Comparison of ENCODE assay signal across 10 cellular contexts in the genomic region with DNA sequence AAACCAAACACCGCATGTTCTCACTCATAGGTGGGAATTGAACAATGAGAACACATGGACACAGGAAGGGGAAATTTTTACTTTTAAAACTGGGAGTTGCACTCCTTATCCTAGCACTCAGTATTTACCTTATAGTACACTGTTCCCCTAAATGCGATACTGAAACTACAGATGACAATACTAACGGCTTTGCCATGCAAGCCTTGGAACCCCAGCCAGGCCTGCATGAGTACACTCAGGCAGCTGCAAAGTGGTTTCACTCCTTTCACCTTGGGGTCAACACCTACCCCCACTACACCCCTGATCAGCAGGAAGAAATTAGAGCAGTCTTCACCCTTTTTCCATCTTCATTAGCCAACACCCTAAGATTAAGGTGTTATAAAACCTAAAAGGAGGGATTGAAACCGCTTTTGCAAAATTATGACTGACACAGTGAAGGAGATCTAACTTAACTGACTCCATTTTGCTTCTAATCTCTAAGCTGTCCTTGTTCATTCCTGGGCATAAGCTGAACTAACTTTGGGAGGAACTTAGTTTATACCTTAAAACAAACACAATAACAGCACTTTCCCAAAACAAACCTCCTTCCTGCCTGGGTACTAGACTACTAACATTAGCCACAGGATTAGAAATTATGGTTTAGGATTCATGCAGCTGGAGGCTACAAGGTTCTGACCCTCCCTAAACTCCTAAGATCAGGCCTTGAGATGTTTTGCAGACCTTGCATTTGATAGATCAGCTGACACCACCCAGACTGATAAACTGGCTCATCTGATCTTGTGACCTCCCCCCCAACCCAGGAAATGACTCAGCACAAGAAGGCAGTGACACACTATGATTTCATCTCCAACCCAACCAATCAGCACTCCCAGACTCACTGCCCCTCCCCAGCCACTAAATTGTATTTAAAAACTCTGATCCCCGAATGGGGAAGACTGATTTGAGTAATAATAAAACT.
DNase-seq lines count a peak whose midpoint lies in the region; ATAC-seq and TF ChIP-seq lines count a peak whose summit lies in the region.
"Had no signal": no experiment of that assay in that cellular context is flagged by ENCODE, and none has a peak within 500 bp of the region (broad histone marks: within the 10 kb centered on the region; RNA-seq: fewer than 3 reads in every experiment).

No MANE protein-coding gene starts in this region.

- TF ChIP-seq CTCF in fibroblast of mammary gland (conservative IDR thresholded peaks at IDR 0.05; ENCODE audit: control insufficient read depth, insufficient read depth, low read depth, low read length): no peak
- TF ChIP-seq CTCF in uterus (IDR thresholded peaks at IDR 0.05): no peak

- no peaks in the 10 kb centered on the region for H3K36me3 Mint-ChIP-seq in naive thymus-derived CD4-positive, alpha-beta T cell
- no peaks in the 10 kb centered on the region for H3K36me3 Mint-ChIP-seq in activated T-cell treated with anti-CD3 and anti-CD28 coated beads, Interleukin-2, amount 50 U/mL, for 4 hours (ENCODE audit: insufficient read depth)
- H3K36me3 Mint-ChIP-seq: memory B cell had no signal

- POLR2A ChIA-PET in naive thymus-derived CD4-positive, alpha-beta T cell (lab: Charles Lee): no interaction called here

- no peak for ATAC-seq in naive thymus-derived CD4-positive, alpha-beta T cell
- no peak for ATAC-seq in activated T-cell treated with anti-CD3 and anti-CD28 coated beads, Interleukin-2, amount 50 U/mL, for 4 hours

- no peaks in the 10 kb centered on the region for H3K9me3 ChIP-seq in naive thymus-derived CD4-positive, alpha-beta T cell (ENCODE audit: control insufficient read depth in 2 of 3, low read length in 3 of 3)
- H3K9me3 ChIP-seq in uterus: no peaks in the 10 kb centered on the region

- H3K27me3 ChIP-seq in naive thymus-derived CD4-positive, alpha-beta T cell (ENCODE audit: control insufficient read depth in 2 of 2, insufficient read depth in 2 of 2, low read length in 2 of 2): no peaks in the 10 kb centered on the region
- H3K27me3 ChIP-seq in uterus: no peaks in the 10 kb centered on the region

- no peaks in the 10 kb centered on the region for H3K4me1 ChIP-seq in naive thymus-derived CD4-positive, alpha-beta T cell (ENCODE audit: control insufficient read depth in 2 of 2, insufficient read depth in 2 of 2, low read length in 2 of 2)
- H3K4me1 ChIP-seq in uterus: no peaks in the 10 kb centered on the region

- no peak overlapping the region for H3K27ac ChIP-seq in naive thymus-derived CD4-positive, alpha-beta T cell (ENCODE audit: low read depth, low read length)
- H3K27ac ChIP-seq in uterus: no peak overlapping the region

- no peak for TF ChIP-seq POLR2A in uterus (IDR thresholded peaks at IDR 0.05)

- H3K4me1 Mint-ChIP-seq in naive thymus-derived CD4-positive, alpha-beta T cell: no peaks in the 10 kb centered on the region
- H3K4me1 Mint-ChIP-seq in activated T-cell treated with anti-CD3 and anti-CD28 coated beads, Interleukin-2, amount 50 U/mL, for 4 hours (ENCODE audit: low read depth): no peaks in the 10 kb centered on the region
- H3K4me1 Mint-ChIP-seq: memory B cell had no signal

- H3K36me3 ChIP-seq in naive thymus-derived CD4-positive, alpha-beta T cell (ENCODE audit: control insufficient read depth in 2 of 3, insufficient read depth in 3 of 3, low read length in 3 of 3): no peaks in the 10 kb centered on the region
- H3K36me3 ChIP-seq in uterus: no peaks in the 10 kb centered on the region

- DNase-seq in AG08395 (ENCODE audit: low spot score) (peak; percentile 48), HCEC 1CT (peak; percentile 90), RPMI8226 (peak; percentile 24), fibroblast of mammary gland (ENCODE audit: low read depth) (peak; percentile 84), pons (ENCODE audit: low spot score) (no peak), uterus (no peak)
- DNase-seq in naive thymus-derived CD4-positive, alpha-beta T cell: no peak
- no peak for DNase-seq in activated T-cell treated with anti-CD3 and anti-CD28 coated beads, Interleukin-2, amount 50 U/mL, for 4 hours
- DNase-seq: effector CD4-positive, alpha-beta T cell had no signal

- CTCF ChIA-PET in naive thymus-derived CD4-positive, alpha-beta T cell (lab: Charles Lee): no interaction called here

- H3K27ac Mint-ChIP-seq in naive thymus-derived CD4-positive, alpha-beta T cell: no peak overlapping the region
- H3K27ac Mint-ChIP-seq: memory B cell had no signal

- peaks cover 2 to 20% (median 10%) of the 10 kb centered on the region in 11 donors for H3K9me3 Mint-ChIP-seq in naive thymus-derived CD4-positive, alpha-beta T cell
- H3K9me3 Mint-ChIP-seq in activated T-cell treated with anti-CD3 and anti-CD28 coated beads, Interleukin-2, amount 50 U/mL, for 4 hours: peaks cover 11% of the 10 kb centered on the region

- no peak overlapping the region for H3K4me3 Mint-ChIP-seq in naive thymus-derived CD4-positive, alpha-beta T cell
- H3K4me3 Mint-ChIP-seq in activated T-cell treated with anti-CD3 and anti-CD28 coated beads, Interleukin-2, amount 50 U/mL, for 4 hours: no peak overlapping the region
- H3K4me3 Mint-ChIP-seq: memory B cell had no signal

- H3K4me3 ChIP-seq in fibroblast of mammary gland (ENCODE audit: control insufficient read depth, low read depth, low read length) (no peak overlapping the region), uterus (no peak overlapping the region)
- H3K4me3 ChIP-seq in naive thymus-derived CD4-positive, alpha-beta T cell (ENCODE audit: low read length): no peak overlapping the region

- intact Hi-C loops in naive thymus-derived CD4-positive, alpha-beta T cell (cut with micrococcal nuclease): no loop called here
- intact Hi-C loops in uterus (cut with DNase I; ENCODE audit: low total_unique reads): no loop called here

- H3K27me3 Mint-ChIP-seq in naive thymus-derived CD4-positive, alpha-beta T cell: peaks cover 0 to 6% (median 0%) of the 10 kb centered on the region in 5 donors
- H3K27me3 Mint-ChIP-seq in activated T-cell treated with anti-CD3 and anti-CD28 coated beads, Interleukin-2, amount 50 U/mL, for 4 hours (ENCODE audit: low read depth): no peaks in the 10 kb centered on the region

Comparison
In these comparisons a context has a peak if more than half of its experiments do, and no peak if none do; other contexts are left out.
1. DNase-seq: peak in AG08395 (single experiment), HCEC 1CT (single experiment), RPMI8226 (single experiment) and fibroblast of mammary gland (single experiment); none in pons (single experiment), naive thymus-derived CD4-positive, alpha-beta T cell (0 of 9), uterus (0 of 2) and activated T-cell treated with anti-CD3 and anti-CD28 coated beads, Interleukin-2, amount 50 U/mL, for 4 hours (single experiment).